In the genomic region with DNA sequence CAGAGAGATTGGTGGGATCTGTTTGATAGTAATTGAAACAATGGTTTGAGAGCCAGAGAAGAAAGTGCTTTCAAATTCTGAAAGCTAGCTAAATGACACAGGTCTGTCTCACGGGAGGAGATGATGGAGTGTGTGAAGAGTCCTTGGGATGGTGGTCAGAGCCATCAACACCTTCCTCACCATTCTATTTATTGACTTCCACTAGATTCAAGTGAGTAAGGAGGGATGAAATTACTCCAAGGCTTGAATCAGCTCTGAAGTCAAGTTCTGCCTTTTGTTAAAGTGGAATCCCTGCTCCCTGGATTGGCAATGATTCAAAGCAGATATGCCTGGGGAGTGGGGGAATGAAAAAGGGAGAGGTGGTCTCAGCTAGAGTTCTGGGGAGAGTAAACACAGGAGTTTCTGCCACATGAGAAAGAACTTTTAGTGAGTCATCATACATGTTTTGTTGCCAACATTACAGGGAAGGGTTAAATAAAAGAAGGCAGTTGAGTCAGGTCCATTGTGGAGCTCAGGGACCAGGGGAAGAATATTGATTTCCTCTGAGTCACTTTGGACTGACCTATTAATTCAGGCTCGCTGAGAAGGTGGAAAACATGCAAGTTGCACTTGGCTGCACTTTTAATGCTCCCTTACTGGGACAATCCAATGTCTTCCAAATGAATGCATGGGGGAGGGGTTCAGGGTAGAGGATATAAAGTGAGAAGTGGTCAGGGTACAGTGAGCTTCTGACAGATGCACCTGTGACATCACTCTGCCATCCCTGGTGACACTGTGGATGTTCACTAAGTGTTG, we compare ENCODE assay signal across 17 cellular contexts.
"Had no signal": no experiment of that assay in that cellular context is flagged by ENCODE, and none has a peak within 500 bp of the region (broad histone marks: within the 10 kb centered on the region; RNA-seq: fewer than 3 reads in every experiment).

No MANE protein-coding gene starts in this region.

- H3K27ac ChIP-seq: epithelial cell of prostate, left ventricle myocardium inferior, neutrophil, thyroid gland, uterus had no signal

- H3K27ac Mint-ChIP-seq: activated B cell treated with CpG ODN at 0.5 μM for 24 hours; activated CD8-positive, alpha-beta T cell treated with anti-CD3 and anti-CD28 coated beads for 36 hours; activated naive CD8-positive, alpha-beta T cell treated with anti-CD3 and anti-CD28 coated beads, Interleukin-2, amount 10 ng/mL, durations not matched to agents 7 days and 5 days; activated T-cell treated with anti-CD3 and anti-CD28 coated beads, Interleukin-2, amount 50 U/mL, for 72 hours; effector memory CD8-positive, alpha-beta T cell; natural killer cell; stimulated activated memory B cell treated with anti-CD40 and anti-IgM and Interleukin-4, amounts not matched to agents 10 μg/mL and 1 μg/mL and 100 μg/mL, for 72 hours had no signal

- H3K4me3 Mint-ChIP-seq: activated B cell treated with CpG ODN at 0.5 μM for 24 hours; activated CD8-positive, alpha-beta T cell treated with anti-CD3 and anti-CD28 coated beads for 36 hours; activated naive CD8-positive, alpha-beta T cell treated with anti-CD3 and anti-CD28 coated beads, Interleukin-2, amount 10 ng/mL, durations not matched to agents 7 days and 5 days; activated T-cell treated with anti-CD3 and anti-CD28 coated beads, Interleukin-2, amount 50 U/mL, for 72 hours; effector memory CD8-positive, alpha-beta T cell; natural killer cell; stimulated activated memory B cell treated with anti-CD40 and anti-IgM and Interleukin-4, amounts not matched to agents 10 μg/mL and 1 μg/mL and 100 μg/mL, for 72 hours had no signal

- H3K36me3 Mint-ChIP-seq: activated naive CD8-positive, alpha-beta T cell treated with anti-CD3 and anti-CD28 coated beads, Interleukin-2, amount 10 ng/mL, durations not matched to agents 7 days and 5 days; natural killer cell; stimulated activated memory B cell treated with anti-CD40 and anti-IgM and Interleukin-4, amounts not matched to agents 10 μg/mL and 1 μg/mL and 100 μg/mL, for 72 hours had no signal

- ATAC-seq: activated CD8-positive, alpha-beta T cell treated with anti-CD3 and anti-CD28 coated beads for 36 hours; activated T-cell treated with anti-CD3 and anti-CD28 coated beads, Interleukin-2, amount 50 U/mL, for 72 hours; effector memory CD8-positive, alpha-beta T cell; natural killer cell; stimulated activated memory B cell treated with anti-CD40 and anti-IgM and Interleukin-4, amounts not matched to agents 10 μg/mL and 1 μg/mL and 100 μg/mL, for 72 hours had no signal

- DNase-seq: activated B cell treated with CpG ODN at 0.5 μM for 24 hours; activated CD4-positive, alpha-beta T cell treated with anti-CD3 and anti-CD28 coated beads for 48 hours; activated CD8-positive, alpha-beta T cell treated with anti-CD3 and anti-CD28 coated beads for 36 hours; activated naive CD8-positive, alpha-beta T cell treated with anti-CD3 and anti-CD28 coated beads, Interleukin-2, amount 10 ng/mL, durations not matched to agents 7 days and 5 days; activated T-cell treated with anti-CD3 and anti-CD28 coated beads, Interleukin-2, amount 50 U/mL, for 72 hours; dermis blood vessel endothelial cell; effector memory CD8-positive, alpha-beta T cell; left ventricle myocardium inferior; mesendoderm; natural killer cell; stimulated activated CD4-positive, alpha-beta T cell treated with anti-CD3 and anti-CD28 coated beads, Interleukin-2, amount 100 ng/mL, for 48 hours; T-helper 2 cell; thyroid gland; uterus had no signal

- H3K4me1 ChIP-seq: thyroid gland, uterus had no signal

- H3K27me3 ChIP-seq: neutrophil, thyroid gland, uterus had no signal

- H3K36me3 ChIP-seq: left ventricle myocardium inferior, neutrophil, thyroid gland, uterus had no signal

- H3K4me3 ChIP-seq: left ventricle myocardium inferior, thyroid gland, uterus had no signal

- H3K4me1 Mint-ChIP-seq: activated B cell treated with CpG ODN at 0.5 μM for 24 hours; activated naive CD8-positive, alpha-beta T cell treated with anti-CD3 and anti-CD28 coated beads, Interleukin-2, amount 10 ng/mL, durations not matched to agents 7 days and 5 days; natural killer cell; stimulated activated memory B cell treated with anti-CD40 and anti-IgM and Interleukin-4, amounts not matched to agents 10 μg/mL and 1 μg/mL and 100 μg/mL, for 72 hours had no signal

- H3K27me3 Mint-ChIP-seq: activated B cell treated with CpG ODN at 0.5 μM for 24 hours; activated naive CD8-positive, alpha-beta T cell treated with anti-CD3 and anti-CD28 coated beads, Interleukin-2, amount 10 ng/mL, durations not matched to agents 7 days and 5 days; effector memory CD8-positive, alpha-beta T cell; stimulated activated memory B cell treated with anti-CD40 and anti-IgM and Interleukin-4, amounts not matched to agents 10 μg/mL and 1 μg/mL and 100 μg/mL, for 72 hours had no signal

- H3K9me3 ChIP-seq: left ventricle myocardium inferior, neutrophil, thyroid gland, uterus had no signal
